8 cellular contexts compared by ENCODE assay signal in genomic region chr4:113316879-113317278, GRCh38.
DNase-seq lines count a peak whose midpoint lies in the region; ATAC-seq and TF ChIP-seq lines count a peak whose summit lies in the region.

No MANE protein-coding gene starts in this region.

- no peak overlapping the region for H3K27ac ChIP-seq in fibroblast of lung (ENCODE audit: insufficient read depth, low read length)
- no peak overlapping the region for H3K27ac ChIP-seq in gastrocnemius medialis
- peak overlapping the region in 3 of 8 donors; percentile 4 to 45 (median 22) for H3K27ac ChIP-seq in spleen

- H3K79me2 ChIP-seq in fibroblast of lung (ENCODE audit: control insufficient read depth, insufficient read depth, low read length) = no peaks in the 10 kb centered on the region

- H2AFZ ChIP-seq in fibroblast of lung (ENCODE audit: low read length) = peak overlapping the region; percentile 10

- H3K4me3 ChIP-seq in fibroblast of lung (replicated peaks in 1 of 4; ENCODE audit: control extremely low read depth in 1 of 4, insufficient read depth in 1 of 4, low read depth in 3 of 4, low read length in 4 of 4) (no peak overlapping the region), HAP-1 (no peak overlapping the region), gastrocnemius medialis (no peak overlapping the region), spleen (no peak overlapping the region)

- intact Hi-C loops in gastrocnemius medialis (cut with DNase I; ENCODE audit: low total_unique reads) = no loop called here
- intact Hi-C loops in spleen (cut with DNase I; ENCODE audit: low total_unique reads) = no loop called here

- no peaks in the 10 kb centered on the region for H4K20me1 ChIP-seq in fibroblast of lung (ENCODE audit: control insufficient read depth, extremely low read depth, insufficient read depth, low read length)

- WGBS in spleen, 5 donors = 46 to 54% (median 52%) methylated on average over 4 of the region's 4 CpGs

- DNase-seq in GM13976 (ENCODE audit: low spot score) (peak; percentile 59), fibroblast of lung (ENCODE audit: low read depth in 2 of 2) (peak in 1 of 2 donors; percentile 34), HAP-1 (ENCODE audit: low spot score in 2 of 2) (no peak), gastrocnemius medialis (no peak), NCI-H82 treated with DMSO at 0.1 percent for 48 hours (lab: John Stamatoyannopoulos, UW; ENCODE audit: unreplicated experiment) (no peak), spleen (no peak)

- TF ChIP-seq CTCF in GM13976 (IDR thresholded peaks at IDR 0.05; ENCODE audit: borderline replicate concordance, control extremely low read depth, extremely low read depth, insufficient read depth, missing control alignments) (no peak), fibroblast of lung (conservative IDR thresholded peaks at IDR 0.05 in 1 of 2, IDR thresholded peaks at IDR 0.05 in 1 of 2; ENCODE audit: low read depth in 1 of 2, low read length in 2 of 2) (no peak), gastrocnemius medialis (IDR thresholded peaks at IDR 0.05 in 4 of 5, conservative IDR thresholded peaks at IDR 0.05 in 1 of 5) (no peak), spleen (IDR thresholded peaks at IDR 0.05 in 8 of 11, conservative IDR thresholded peaks at IDR 0.05 in 3 of 11) (no peak)

- no peak for TF ChIP-seq POLR2A in gastrocnemius medialis (IDR thresholded peaks at IDR 0.05)
- TF ChIP-seq POLR2A in spleen (IDR thresholded peaks at IDR 0.05) = no peak

- H3K9me3 ChIP-seq in fibroblast of lung (ENCODE audit: control insufficient read depth, insufficient read depth, low read depth, low read length) = no peaks in the 10 kb centered on the region
- no peaks in the 10 kb centered on the region for H3K9me3 ChIP-seq in HAP-1
- H3K9me3 ChIP-seq in gastrocnemius medialis = no peaks in the 10 kb centered on the region
- no peaks in the 10 kb centered on the region for H3K9me3 ChIP-seq in spleen

- no peak overlapping the region for H3K9ac ChIP-seq in fibroblast of lung (ENCODE audit: insufficient read depth, low read length)

- peak overlapping the region; percentile 63 for H3K4me2 ChIP-seq in fibroblast of lung (ENCODE audit: extremely low read depth, insufficient read depth, low read length)

- in situ Hi-C loops in GM13976 (cut with MboI; ENCODE audit: low sequenced_read_pairs, unreplicated experiment) = no loop called here
- in situ Hi-C loops in HAP-1 (cut with MboI; ENCODE audit: low sequenced_read_pairs) = no loop called here
- in situ Hi-C loops in gastrocnemius medialis (cut with MboI; ENCODE audit: low sequenced_read_pairs in 4 of 4) = no loop called here

- no peaks in the 10 kb centered on the region for H3K4me1 ChIP-seq in fibroblast of lung (ENCODE audit: control insufficient read depth, extremely low read depth, insufficient read depth, low read length)
- peaks cover 5% of the 10 kb centered on the region for H3K4me1 ChIP-seq in HAP-1
- H3K4me1 ChIP-seq in gastrocnemius medialis = no peaks in the 10 kb centered on the region
- peaks cover 0 to 11% (median 0%) of the 10 kb centered on the region in 6 donors for H3K4me1 ChIP-seq in spleen

- no peaks in the 10 kb centered on the region for H3K36me3 ChIP-seq in fibroblast of lung (ENCODE audit: control insufficient read depth, insufficient read depth, low read length)
- no peaks in the 10 kb centered on the region for H3K36me3 ChIP-seq in HAP-1 (replicated peaks)
- peaks cover 0 to 30% of the 10 kb centered on the region in 2 donors for H3K36me3 ChIP-seq in gastrocnemius medialis
- no peaks in the 10 kb centered on the region for H3K36me3 ChIP-seq in spleen

- H3K27me3 ChIP-seq in fibroblast of lung (ENCODE audit: control insufficient read depth, insufficient read depth, low read length) (no peaks in the 10 kb centered on the region), HAP-1 (ENCODE audit: low read depth) (no peaks in the 10 kb centered on the region), gastrocnemius medialis (no peaks in the 10 kb centered on the region), spleen (replicated peaks in 1 of 7) (no peaks in the 10 kb centered on the region)

- ATAC-seq in GM19468 (IDR thresholded peaks at IDR 0.05; ENCODE audit: extremely low read depth, unreplicated experiment) = peak; percentile 97
- peak; percentile 89 for ATAC-seq in HG03439 (IDR thresholded peaks at IDR 0.05; ENCODE audit: unreplicated experiment)
- ATAC-seq in gastrocnemius medialis = no peak

Comparison
In these comparisons a context has a peak if more than half of its experiments do, and no peak if none do; other contexts are left out.
1. ATAC-seq: peak in GM19468 (single experiment) and HG03439 (single experiment); none in gastrocnemius medialis (0 of 2).